8 cellular contexts compared by ENCODE assay signal in the genomic region with DNA sequence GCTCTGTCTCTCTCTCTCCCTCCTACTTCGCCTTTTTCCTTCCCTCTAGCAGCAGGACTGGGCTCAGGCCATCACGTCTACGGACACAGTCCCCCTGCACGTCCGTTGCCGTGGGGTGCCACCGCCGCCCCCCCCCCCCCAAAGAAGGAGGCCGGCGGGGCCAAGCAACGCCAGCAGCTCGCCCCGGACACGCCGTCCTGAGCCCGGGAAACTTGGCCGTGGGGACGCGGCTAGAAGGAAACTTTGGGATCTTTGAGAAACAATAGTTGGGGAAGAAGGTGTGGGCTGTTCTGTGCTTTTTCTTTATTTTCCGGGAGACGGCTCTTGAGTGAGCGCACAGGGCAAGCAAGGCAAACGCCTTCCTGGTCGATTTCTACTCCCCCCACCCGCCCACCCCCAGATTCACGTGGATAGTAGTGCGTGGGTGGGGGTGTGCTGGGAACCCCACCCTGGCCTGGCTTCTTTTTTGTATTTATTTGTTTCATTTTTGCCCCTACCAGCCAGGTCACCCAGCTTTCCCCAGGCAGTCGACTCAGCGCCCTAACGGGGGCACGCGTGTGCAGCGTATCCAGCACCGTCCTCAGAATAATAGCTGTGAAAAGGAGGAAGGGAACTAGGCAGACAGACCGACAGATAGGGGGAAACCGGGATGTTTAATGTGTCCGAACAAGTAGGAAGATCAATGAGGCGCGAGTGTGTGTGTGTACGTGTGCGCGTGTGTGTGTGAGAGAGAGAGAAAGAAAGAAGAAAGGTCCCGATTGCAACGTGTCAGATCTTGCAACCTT.
DNase-seq lines count a peak whose midpoint lies in the region; ATAC-seq and FAIRE-seq lines count a peak whose summit lies in the region.

No MANE protein-coding gene starts in this region.

- no peaks in the 10 kb centered on the region for H3K36me3 ChIP-seq in SK-N-MC (ENCODE audit: insufficient read depth, low read length)

- H3K4me3 ChIP-seq in SK-N-MC = peak overlapping the region; percentile 88

- DNase-seq in AG20443 (ENCODE audit: low spot score) (peak; percentile 45), GM19239 (ENCODE audit: insufficient read length, low spot score) (peak; percentile 40), SK-N-MC (ENCODE audit: low read depth, low spot score) (no peak), caudate nucleus (lab: John Stamatoyannopoulos, UW) (peak in 46 of 61 donors; percentile 27 to 84 (median 56))
- peak in 1 of 2 donors; percentile 60 for DNase-seq in stimulated activated effector memory CD8-positive, alpha-beta T cell treated with anti-CD3 and anti-CD28 coated beads, Interleukin-12 subunit alpha, Interleukin-12 subunit beta, amount 100 ng/mL, for 72 hours (ENCODE audit: low spot score in 2 of 2)

- H3K27ac ChIP-seq in SK-N-MC (peak overlapping the region; percentile 71), caudate nucleus (ENCODE audit: low read depth, low read length) (peak overlapping the region; percentile 99), layer of hippocampus (ENCODE audit: low read depth, low read length) (peak overlapping the region; percentile 93)

- H3K9me3 Mint-ChIP-seq in stimulated activated effector memory CD8-positive, alpha-beta T cell treated with anti-CD3 and anti-CD28 coated beads, Interleukin-12 subunit alpha, Interleukin-12 subunit beta, amount 100 ng/mL, for 72 hours = no peaks in the 10 kb centered on the region

- H3K4me1 Mint-ChIP-seq in stimulated activated effector memory CD8-positive, alpha-beta T cell treated with anti-CD3 and anti-CD28 coated beads, Interleukin-12 subunit alpha, Interleukin-12 subunit beta, amount 100 ng/mL, for 72 hours = peaks cover 58% of the 10 kb centered on the region

- H3K36me3 Mint-ChIP-seq in stimulated activated effector memory CD8-positive, alpha-beta T cell treated with anti-CD3 and anti-CD28 coated beads, Interleukin-12 subunit alpha, Interleukin-12 subunit beta, amount 100 ng/mL, for 72 hours = peaks cover 47% of the 10 kb centered on the region

- peak overlapping the region; percentile 76 for H3K9ac ChIP-seq in SK-N-MC (ENCODE audit: insufficient read length)

- ATAC-seq in stimulated activated effector memory CD8-positive, alpha-beta T cell treated with anti-CD3 and anti-CD28 coated beads, Interleukin-12 subunit alpha, Interleukin-12 subunit beta, amount 100 ng/mL, for 72 hours = no peak
- ATAC-seq in HG03457 (IDR thresholded peaks at IDR 0.05; ENCODE audit: unreplicated experiment) (no peak), GM19023 (IDR thresholded peaks at IDR 0.05; ENCODE audit: unreplicated experiment) (no peak)

- FAIRE-seq in GM19239 (lab: Jason Lieb, UNC) = no peak

- H3K27ac Mint-ChIP-seq in stimulated activated effector memory CD8-positive, alpha-beta T cell treated with anti-CD3 and anti-CD28 coated beads, Interleukin-12 subunit alpha, Interleukin-12 subunit beta, amount 100 ng/mL, for 72 hours = peak overlapping the region; percentile 96

- H3K9me3 ChIP-seq in SK-N-MC (ENCODE audit: low read depth, low read length) = no peaks in the 10 kb centered on the region

- H3K4me3 Mint-ChIP-seq in stimulated activated effector memory CD8-positive, alpha-beta T cell treated with anti-CD3 and anti-CD28 coated beads, Interleukin-12 subunit alpha, Interleukin-12 subunit beta, amount 100 ng/mL, for 72 hours = peak overlapping the region; percentile 92

- no peaks in the 10 kb centered on the region for H3K27me3 ChIP-seq in layer of hippocampus (ENCODE audit: control insufficient read depth, insufficient read depth, low read length)
